8 cellular contexts compared by ENCODE assay signal in the genomic region with DNA sequence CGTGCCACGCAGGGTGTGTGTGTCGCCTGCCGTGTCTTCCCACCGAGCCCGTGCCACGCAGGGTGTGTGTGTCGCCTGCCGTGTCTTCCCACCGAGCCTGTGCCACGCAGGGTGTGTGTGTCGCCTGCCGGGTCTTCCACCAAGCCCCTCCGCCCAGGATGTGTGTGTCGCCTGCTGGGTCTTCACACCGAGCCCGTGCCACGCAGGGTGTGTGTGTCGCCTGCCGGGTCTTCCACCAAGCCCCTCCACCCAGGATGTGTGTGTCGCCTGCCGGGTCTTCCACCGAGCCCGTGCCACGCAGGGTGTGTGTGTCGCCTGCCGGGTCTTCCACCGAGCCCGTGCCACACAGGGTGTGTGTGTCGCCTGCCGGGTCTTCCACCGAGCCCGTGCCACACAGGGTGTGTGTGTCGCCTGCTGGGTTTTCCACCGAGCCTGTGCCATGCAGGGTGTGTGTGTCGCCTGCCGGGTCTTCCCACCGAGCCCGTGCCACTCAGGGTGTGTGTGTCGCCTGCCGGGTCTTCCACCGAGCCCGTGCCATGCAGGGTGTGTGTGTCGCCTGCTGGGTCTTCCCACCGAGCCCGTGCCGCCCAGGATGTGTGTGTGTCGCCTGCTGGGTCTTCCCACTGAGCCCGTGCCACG.
DNase-seq lines count a peak whose midpoint lies in the region; ATAC-seq and TF ChIP-seq lines count a peak whose summit lies in the region.
"Not testable (repeated sequence)": the region's sequence is repeated elsewhere in the genome, so short reads cannot be mapped to it uniquely, and the experiment has no call there.

No MANE protein-coding gene starts in this region.

- H3K23ac ChIP-seq in mesenchymal stem cell (ENCODE audit: low read length in 2 of 2), result not testable (repeated sequence)

- peaks cover 27 to 92% (median 61%) of the 10 kb centered on the region in 11 experiments; a peak in 19 of 22 replicates for H4K20me1 ChIP-seq in BLaER1 treated with 17β-estradiol and CSF1 and Interleukin-3, amounts not matched to agents 10 nM and 100 nM
- H4K20me1 ChIP-seq in GM23338 (replicated peaks; ENCODE audit: insufficient read depth), result not testable (repeated sequence)

- peaks cover 46 to 89% (median 80%) of the 10 kb centered on the region in 10 experiments for H3K4me1 ChIP-seq in BLaER1 treated with 17β-estradiol and CSF1 and Interleukin-3, amounts not matched to agents 10 nM and 100 nM
- peaks cover 12% of the 10 kb centered on the region for H3K4me1 ChIP-seq in GM23338 (ENCODE audit: insufficient read depth)
- H3K4me1 ChIP-seq in mesenchymal stem cell (ENCODE audit: control insufficient read depth, insufficient read depth, low read depth, low read length), result not testable (repeated sequence)

- H3K27ac Mint-ChIP-seq in GM23338, result peak overlapping the region; percentile 67; the same call in 1 of the 2 replicates
- H3K27ac Mint-ChIP-seq in T-helper 2 cell treated with Interferon-gamma antibody and Interleukin-4, amounts not matched to agents 5 μg/mL and 100 μg/mL, for 36 hours, result peak overlapping the region; percentile 97
- H3K27ac Mint-ChIP-seq in activated T-cell treated with anti-CD3 and anti-CD28 coated beads, Interleukin-2, amount 50 U/mL, for 24 hours, result peak overlapping the region; percentile 97
- peak overlapping the region; percentile 97 for H3K27ac Mint-ChIP-seq in activated naive CD8-positive, alpha-beta T cell treated with anti-CD3 and anti-CD28 coated beads for 36 hours
- not testable (repeated sequence) for H3K27ac Mint-ChIP-seq in endothelial cell (ENCODE audit: unreplicated experiment)
- peak overlapping the region; percentile 85 for H3K27ac Mint-ChIP-seq in stimulated activated memory B cell treated with anti-CD40 and anti-IgM and Interleukin-4, amounts not matched to agents 10 μg/mL and 1 μg/mL and 100 μg/mL, for 72 hours

- peaks cover 49% of the 10 kb centered on the region for H3K4me1 Mint-ChIP-seq in GM23338
- H3K4me1 Mint-ChIP-seq in T-helper 2 cell treated with Interferon-gamma antibody and Interleukin-4, amounts not matched to agents 5 μg/mL and 100 μg/mL, for 36 hours (ENCODE audit: low read depth), result peaks cover 47% of the 10 kb centered on the region
- peaks cover 74% of the 10 kb centered on the region for H3K4me1 Mint-ChIP-seq in activated T-cell treated with anti-CD3 and anti-CD28 coated beads, Interleukin-2, amount 50 U/mL, for 24 hours (ENCODE audit: low read depth)
- H3K4me1 Mint-ChIP-seq in activated naive CD8-positive, alpha-beta T cell treated with anti-CD3 and anti-CD28 coated beads for 36 hours, result peaks cover 45% of the 10 kb centered on the region
- H3K4me1 Mint-ChIP-seq in endothelial cell (ENCODE audit: unreplicated experiment), result not testable (repeated sequence)
- H3K4me1 Mint-ChIP-seq in stimulated activated memory B cell treated with anti-CD40 and anti-IgM and Interleukin-4, amounts not matched to agents 10 μg/mL and 1 μg/mL and 100 μg/mL, for 72 hours, result peaks cover 26% of the 10 kb centered on the region

- not testable (repeated sequence) for H3K4ac ChIP-seq in mesenchymal stem cell (ENCODE audit: low read depth in 1 of 2, low read length in 2 of 2)

- H3K27ac ChIP-seq in BLaER1 treated with 17β-estradiol and CSF1 and Interleukin-3, amounts not matched to agents 10 nM and 100 nM, result peak overlapping the region in 2 of 11 experiments; percentile 11 to 19; a peak in 1 of 22 replicates
- H3K27ac ChIP-seq in GM23338 (ENCODE audit: low read depth); mesenchymal stem cell (ENCODE audit: low read length, poor library complexity, severe bottlenecking): not testable (repeated sequence)

- ATAC-seq in GM23338; stimulated activated memory B cell treated with anti-CD40 and anti-IgM and Interleukin-4, amounts not matched to agents 10 μg/mL and 1 μg/mL and 100 μg/mL, for 72 hours: not testable (repeated sequence)

- peak overlapping the region in 2 of 11 experiments; percentile 5; a peak in 2 of 22 replicates for H3K9ac ChIP-seq in BLaER1 treated with 17β-estradiol and CSF1 and Interleukin-3, amounts not matched to agents 10 nM and 100 nM
- H3K9ac ChIP-seq in mesenchymal stem cell (ENCODE audit: low read length), result not testable (repeated sequence)

- not testable (repeated sequence) for H3K9me2 ChIP-seq in GM23338 (ENCODE audit: insufficient read depth)

- not testable (repeated sequence) for H3K79me1 ChIP-seq in mesenchymal stem cell (replicated peaks; ENCODE audit: low read length, poor library complexity, severe bottlenecking)

- H3K4me3 Mint-ChIP-seq in GM23338, result not testable (repeated sequence)
- peak overlapping the region; percentile 79 for H3K4me3 Mint-ChIP-seq in T-helper 2 cell treated with Interferon-gamma antibody and Interleukin-4, amounts not matched to agents 5 μg/mL and 100 μg/mL, for 36 hours
- H3K4me3 Mint-ChIP-seq in activated T-cell treated with anti-CD3 and anti-CD28 coated beads, Interleukin-2, amount 50 U/mL, for 24 hours, result peak overlapping the region; percentile 65
- peak overlapping the region; percentile 69 for H3K4me3 Mint-ChIP-seq in activated naive CD8-positive, alpha-beta T cell treated with anti-CD3 and anti-CD28 coated beads for 36 hours
- peak overlapping the region; percentile 48 for H3K4me3 Mint-ChIP-seq in endothelial cell (ENCODE audit: unreplicated experiment)
- peak overlapping the region; percentile 69 for H3K4me3 Mint-ChIP-seq in stimulated activated memory B cell treated with anti-CD40 and anti-IgM and Interleukin-4, amounts not matched to agents 10 μg/mL and 1 μg/mL and 100 μg/mL, for 72 hours

- H2AK5ac ChIP-seq in mesenchymal stem cell (ENCODE audit: low read length, severe bottlenecking), result not testable (repeated sequence)

- H3K79me2 ChIP-seq in GM23338 (replicated peaks; ENCODE audit: insufficient read depth), result not testable (repeated sequence)

- peaks cover 23% of the 10 kb centered on the region for H3K27me3 Mint-ChIP-seq in GM23338 (ENCODE audit: insufficient read depth, low read depth, poor library complexity)
- not testable (repeated sequence) for H3K27me3 Mint-ChIP-seq in T-helper 2 cell treated with Interferon-gamma antibody and Interleukin-4, amounts not matched to agents 5 μg/mL and 100 μg/mL, for 36 hours (ENCODE audit: low read depth); activated T-cell treated with anti-CD3 and anti-CD28 coated beads, Interleukin-2, amount 50 U/mL, for 24 hours; activated naive CD8-positive, alpha-beta T cell treated with anti-CD3 and anti-CD28 coated beads for 36 hours; endothelial cell (ENCODE audit: unreplicated experiment); stimulated activated memory B cell treated with anti-CD40 and anti-IgM and Interleukin-4, amounts not matched to agents 10 μg/mL and 1 μg/mL and 100 μg/mL, for 72 hours

- peaks cover 0 to 24% (median 18%) of the 10 kb centered on the region in 11 experiments; a peak in 19 of 22 replicates for H3K36me3 ChIP-seq in BLaER1 treated with 17β-estradiol and CSF1 and Interleukin-3, amounts not matched to agents 10 nM and 100 nM
- H3K36me3 ChIP-seq in GM23338 (ENCODE audit: insufficient read depth), result not testable (repeated sequence)
- peaks cover 33 to 59% of the 10 kb centered on the region in 2 experiments for H3K36me3 ChIP-seq in mesenchymal stem cell (ENCODE audit: control insufficient read depth in 1 of 2, insufficient read depth in 2 of 2, low read depth in 1 of 2, low read length in 2 of 2)

- H2BK12ac ChIP-seq in mesenchymal stem cell (ENCODE audit: low read length in 2 of 2), result not testable (repeated sequence)

- H3K4me2 ChIP-seq in BLaER1 treated with 17β-estradiol and CSF1 and Interleukin-3, amounts not matched to agents 10 nM and 100 nM, result peak overlapping the region; percentile 27 to 81 (median 63); a peak in 21 of 22 replicates
- not testable (repeated sequence) for H3K4me2 ChIP-seq in GM23338; mesenchymal stem cell (ENCODE audit: low read length, poor library complexity, severe bottlenecking)

- H3K14ac ChIP-seq in mesenchymal stem cell (ENCODE audit: low read length in 2 of 2), result peak overlapping the region in 1 of 2 experiments; percentile 74

- WGBS in mesenchymal stem cell, result 97% methylated on average over 48 of the region's 50 CpGs

- not testable (repeated sequence) for H3F3A ChIP-seq in GM23338 (replicated peaks; ENCODE audit: low read depth)

- H2BK15ac ChIP-seq in mesenchymal stem cell (ENCODE audit: low read depth, poor library complexity, severe bottlenecking), result not testable (repeated sequence)

- not testable (repeated sequence) for H3K18ac ChIP-seq in mesenchymal stem cell (ENCODE audit: low read depth in 1 of 2, low read length in 2 of 2)

- H4K91ac ChIP-seq in mesenchymal stem cell (ENCODE audit: low read length), result peak overlapping the region; percentile 34

- not testable (repeated sequence) for H2BK5ac ChIP-seq in mesenchymal stem cell (ENCODE audit: low read depth, low read length, poor library complexity, severe bottlenecking)

- peak overlapping the region; percentile 48 for H4K8ac ChIP-seq in mesenchymal stem cell (ENCODE audit: low read length)

- not testable (repeated sequence) for DNase-seq in GM23338 (ENCODE audit: low spot score); T-helper 2 cell treated with Interferon-gamma antibody and Interleukin-4, amounts not matched to agents 5 μg/mL and 100 μg/mL, for 36 hours (ENCODE audit: low spot score); activated T-cell treated with anti-CD3 and anti-CD28 coated beads, Interleukin-2, amount 50 U/mL, for 24 hours; activated naive CD8-positive, alpha-beta T cell treated with anti-CD3 and anti-CD28 coated beads for 36 hours; endothelial cell (ENCODE audit: low spot score); mesenchymal stem cell

- not testable (repeated sequence) for H3K9me3 Mint-ChIP-seq in GM23338; T-helper 2 cell treated with Interferon-gamma antibody and Interleukin-4, amounts not matched to agents 5 μg/mL and 100 μg/mL, for 36 hours; activated T-cell treated with anti-CD3 and anti-CD28 coated beads, Interleukin-2, amount 50 U/mL, for 24 hours; activated naive CD8-positive, alpha-beta T cell treated with anti-CD3 and anti-CD28 coated beads for 36 hours; endothelial cell (ENCODE audit: unreplicated experiment); stimulated activated memory B cell treated with anti-CD40 and anti-IgM and Interleukin-4, amounts not matched to agents 10 μg/mL and 1 μg/mL and 100 μg/mL, for 72 hours

- TF ChIP-seq CTCF in GM23338 (conservative IDR thresholded peaks at IDR 0.05; ENCODE audit: low read depth in 2 of 2); endothelial cell (IDR thresholded peaks at IDR 0.05; ENCODE audit: unreplicated experiment): not testable (repeated sequence)

- H3K36me3 Mint-ChIP-seq in GM23338 (ENCODE audit: low read depth) (peaks cover 11% of the 10 kb centered on the region; the same call in 2 of the 3 replicates), endothelial cell (ENCODE audit: low read depth, unreplicated experiment) (peaks cover 24% of the 10 kb centered on the region)
- H3K36me3 Mint-ChIP-seq in T-helper 2 cell treated with Interferon-gamma antibody and Interleukin-4, amounts not matched to agents 5 μg/mL and 100 μg/mL, for 36 hours (ENCODE audit: low read depth), result peaks cover 41% of the 10 kb centered on the region
- peaks cover 65% of the 10 kb centered on the region for H3K36me3 Mint-ChIP-seq in activated T-cell treated with anti-CD3 and anti-CD28 coated beads, Interleukin-2, amount 50 U/mL, for 24 hours (ENCODE audit: low read depth)
- peaks cover 41% of the 10 kb centered on the region for H3K36me3 Mint-ChIP-seq in activated naive CD8-positive, alpha-beta T cell treated with anti-CD3 and anti-CD28 coated beads for 36 hours
- peaks cover 52% of the 10 kb centered on the region for H3K36me3 Mint-ChIP-seq in stimulated activated memory B cell treated with anti-CD40 and anti-IgM and Interleukin-4, amounts not matched to agents 10 μg/mL and 1 μg/mL and 100 μg/mL, for 72 hours

- H3K27me3 ChIP-seq in BLaER1 treated with 17β-estradiol and CSF1 and Interleukin-3, amounts not matched to agents 10 nM and 100 nM, result peaks cover 4 to 63% (median 18%) of the 10 kb centered on the region in 11 experiments; a peak in 15 of 22 replicates
- not testable (repeated sequence) for H3K27me3 ChIP-seq in GM23338 (ENCODE audit: insufficient read depth); mesenchymal stem cell (ENCODE audit: control insufficient read depth in 1 of 2, insufficient read depth in 1 of 2, low read length in 2 of 2)

- H3K9me3 ChIP-seq in BLaER1 treated with 17β-estradiol and CSF1 and Interleukin-3, amounts not matched to agents 10 nM and 100 nM (replicated peaks in 1 of 11); mesenchymal stem cell (ENCODE audit: control insufficient read depth, low read length): not testable (repeated sequence)

- H3K4me3 ChIP-seq in BLaER1 treated with 17β-estradiol and CSF1 and Interleukin-3, amounts not matched to agents 10 nM and 100 nM; GM23338; mesenchymal stem cell (ENCODE audit: insufficient read depth in 1 of 2, low read depth in 1 of 2, low read length in 2 of 2): not testable (repeated sequence)

- not testable (repeated sequence) for H2AFZ ChIP-seq in GM23338; mesenchymal stem cell (ENCODE audit: low read depth, low read length)

- not testable (repeated sequence) for H2BK120ac ChIP-seq in mesenchymal stem cell (ENCODE audit: low read depth, low read length)
